In the genomic region with DNA sequence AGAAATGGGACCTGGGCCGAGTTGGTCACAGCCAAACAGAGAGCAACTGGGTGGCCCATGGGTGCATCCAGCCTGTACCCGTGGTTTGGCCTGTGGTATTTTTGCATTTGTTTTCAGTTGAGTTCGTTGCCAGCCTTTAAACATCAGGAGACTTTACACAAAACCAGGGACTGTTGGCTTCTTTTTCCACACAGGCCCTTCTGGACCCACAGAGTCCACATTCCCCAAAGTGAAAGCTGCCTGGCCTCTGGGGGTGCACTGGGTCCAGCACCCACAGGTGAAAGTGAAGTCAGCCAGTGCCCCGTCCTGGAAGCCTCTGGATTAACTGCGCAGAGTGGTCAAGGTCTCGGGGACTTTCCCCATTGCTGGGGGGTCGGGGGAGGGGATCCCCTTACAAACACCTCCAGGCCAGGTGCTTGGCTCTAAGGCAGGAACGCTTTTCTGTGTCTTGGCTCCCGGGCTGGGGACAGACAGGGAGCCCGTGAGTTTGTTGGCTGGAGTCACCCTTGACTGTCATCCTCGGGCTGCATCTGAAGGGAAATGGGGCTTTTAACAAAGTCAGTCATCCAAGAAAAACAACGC, we compare ENCODE assay signal across 10 cellular contexts. TPM values are rescaled to one million over a fixed set of nuclear protein-coding genes. Genes with fewer than 3 reads are reported as not detected.
DNase-seq lines count a peak whose midpoint lies in the region; TF ChIP-seq lines count a peak whose summit lies in the region.
"Had no signal": no experiment of that assay in that cellular context is flagged by ENCODE, and none has a peak within 500 bp of the region (broad histone marks: within the 10 kb centered on the region; RNA-seq: fewer than 3 reads in every experiment).

No MANE protein-coding gene starts in this region.

- H3K9ac ChIP-seq in endodermal cell (ENCODE audit: extremely low read depth, low read length, poor library complexity, severe bottlenecking): no peak overlapping the region
- H3K9ac ChIP-seq: KMS-11 had no signal

- no peaks in the 10 kb centered on the region for H3K36me3 ChIP-seq in Peyer's patch
- H3K36me3 ChIP-seq in endodermal cell (ENCODE audit: control insufficient read depth, insufficient read depth, low read length): no peaks in the 10 kb centered on the region
- H3K36me3 ChIP-seq in transverse colon: no peaks in the 10 kb centered on the region

- 74 to 78% methylated on average over 11 to 12 of the region's 12 CpGs for WGBS in endodermal cell (ENCODE audit: insufficient coverage in 1 of 2, insufficient read length in 1 of 2), 2 experiments
- WGBS in transverse colon (ENCODE audit: low coverage in 1 of 2), 2 donors: 60 to 62% methylated on average over 1 to 12 of the region's 12 CpGs

- H3K4me1 Mint-ChIP-seq in endodermal cell: peaks cover 14% of the 10 kb centered on the region

- TF ChIP-seq CTCF in Peyer's patch (IDR thresholded peaks at IDR 0.05): no peak
- TF ChIP-seq CTCF in endodermal cell (conservative IDR thresholded peaks at IDR 0.05): no peak
- no peak for TF ChIP-seq CTCF in transverse colon (IDR thresholded peaks at IDR 0.05)

- in situ Hi-C loops in transverse colon (cut with MboI; ENCODE audit: low pct_ligation_motif_present in 1 of 4, low pct_unique_long_range_greater_than_20kb in 1 of 4, low sequenced_read_pairs in 3 of 4): no loop called here

- H3K9me3 Mint-ChIP-seq in endodermal cell: no peaks in the 10 kb centered on the region
- H3K9me3 Mint-ChIP-seq: activated T-helper 2 cell treated with anti-CD3 and anti-CD28 coated beads, Interferon-gamma antibody, Interleukin-2, Interleukin-4, amounts not matched to agents 10 μg/mL and 5 μg/mL and 100 μg/mL, durations not matched to agents 14 hours and 24 hours and 36 hours had no signal

- no peak for TF ChIP-seq EP300 in transverse colon (IDR thresholded peaks at IDR 0.05; ENCODE audit: low read depth)

- peaks cover 0 to 23% (median 0%) of the 10 kb centered on the region in 4 donors for H3K4me1 ChIP-seq in Peyer's patch
- H3K4me1 ChIP-seq in endodermal cell (ENCODE audit: control insufficient read depth, insufficient read depth, low read length): no peaks in the 10 kb centered on the region
- peaks cover 13 to 36% (median 25%) of the 10 kb centered on the region in 4 donors for H3K4me1 ChIP-seq in transverse colon

- no peaks in the 10 kb centered on the region for H3K9me3 ChIP-seq in Peyer's patch
- H3K9me3 ChIP-seq in endodermal cell (ENCODE audit: control insufficient read depth, low read length): no peaks in the 10 kb centered on the region
- no peaks in the 10 kb centered on the region for H3K9me3 ChIP-seq in transverse colon

- no peak overlapping the region for H3K4me3 Mint-ChIP-seq in endodermal cell

- TF ChIP-seq POLR2A in Peyer's patch (IDR thresholded peaks at IDR 0.05) (no peak), transverse colon (IDR thresholded peaks at IDR 0.05) (no peak)

- H3K27me3 ChIP-seq in Peyer's patch (no peaks in the 10 kb centered on the region), endodermal cell (ENCODE audit: control insufficient read depth, insufficient read depth, low read length, poor library complexity, severe bottlenecking) (no peaks in the 10 kb centered on the region), transverse colon (no peaks in the 10 kb centered on the region)

- intact Hi-C loops in transverse colon (cut with DNase I; ENCODE audit: low total_unique reads): no loop called here

- H3K27me3 Mint-ChIP-seq in endodermal cell (ENCODE audit: insufficient read depth): peaks cover 11% of the 10 kb centered on the region

- H3K36me3 Mint-ChIP-seq in endodermal cell (ENCODE audit: low read depth): no peaks in the 10 kb centered on the region

- H3K4me3 ChIP-seq in Peyer's patch (no peak overlapping the region), endodermal cell (ENCODE audit: low read length) (no peak overlapping the region), transverse colon (no peak overlapping the region)

- DNase-seq in Peyer's patch (no peak), endodermal cell (no peak), myocyte (ENCODE audit: low read depth) (peak; percentile 52), transverse colon (no peak), NCI-H526 (lab: John Stamatoyannopoulos, UW) (no peak), NCI-H1694 (lab: John Stamatoyannopoulos, UW) (no peak), NCI-H345 (lab: John Stamatoyannopoulos, UW) (no peak)
- DNase-seq: foreskin melanocyte had no signal

- no peak overlapping the region for H3K27ac Mint-ChIP-seq in endodermal cell
- H3K27ac Mint-ChIP-seq: activated T-helper 2 cell treated with anti-CD3 and anti-CD28 coated beads, Interferon-gamma antibody, Interleukin-2, Interleukin-4, amounts not matched to agents 10 μg/mL and 5 μg/mL and 100 μg/mL, durations not matched to agents 14 hours and 24 hours and 36 hours had no signal

- peak overlapping the region in 3 of 4 donors; percentile 27 to 48 (median 30) for H3K27ac ChIP-seq in Peyer's patch
- H3K27ac ChIP-seq in endodermal cell (ENCODE audit: low read depth, low read length): peak overlapping the region; percentile 79
- H3K27ac ChIP-seq in transverse colon: peak overlapping the region; percentile 50 to 84 (median 66)
- H3K27ac ChIP-seq: KMS-11 had no signal

RNA-seq across cellular contexts. Expression of gene TNS3, which starts 54.3 kb away (rescaled TPM):
- total RNA-seq in Peyer's patch (100 to 1,000 TPM in 3 of 4 donors, 10 to 100 TPM in 1; 79.5 to 157 (median 112) TPM), endodermal cell (10 to 100 TPM; 33.8 to 38.5 TPM), myocyte (241 and 322 TPM in 2 replicates), transverse colon (100 to 1,000 TPM in 1 of 4 donors, 10 to 100 TPM in 3; 58.5 to 104 (median 72.7) TPM)
- 18.1 TPM for polyA plus RNA-seq in endodermal cell (2013, experiment 1 of 2)
- polyA plus RNA-seq in endodermal cell (2013, experiment 2 of 2): 19.3 TPM
- 267 TPM for polyA plus RNA-seq in myocyte (2012)
